ENCODE assay signal across 17 cellular contexts in the genomic region with DNA sequence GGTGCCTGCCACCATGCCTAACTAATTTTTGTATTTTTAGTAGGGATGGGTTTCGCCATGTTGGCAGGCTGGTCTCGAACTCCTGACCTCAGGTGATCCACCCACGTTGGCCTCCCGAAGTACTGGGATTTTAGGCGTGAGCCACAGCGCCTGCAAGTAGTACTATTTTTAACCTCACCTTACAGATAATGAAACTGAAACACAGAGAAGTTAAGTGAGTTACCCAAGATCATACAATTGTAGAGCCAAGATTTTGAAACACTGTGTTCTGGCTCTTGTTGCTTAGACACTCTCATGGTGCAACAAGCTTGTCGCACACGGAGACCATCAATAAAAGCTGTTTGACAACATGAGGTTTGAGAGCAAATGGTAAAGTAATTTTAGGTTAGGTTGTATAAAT.
A peak's percentile ranks its signal among the peaks of the same experiment; 100 is the strongest.
DNase-seq lines count a peak whose midpoint lies in the region; ATAC-seq and TF ChIP-seq lines count a peak whose summit lies in the region.
"Had no signal": no experiment of that assay in that cellular context is flagged by ENCODE, and none has a peak within 500 bp of the region (broad histone marks: within the 10 kb centered on the region; RNA-seq: fewer than 3 reads in every experiment).

No MANE protein-coding gene starts in this region.

- no peak overlapping the region for H2BK12ac ChIP-seq in mesenchymal stem cell (ENCODE audit: low read length in 2 of 2)

- H3K27ac Mint-ChIP-seq in activated CD4-positive, alpha-beta T cell treated with anti-CD3 and anti-CD28 coated beads, Interleukin-2, amount 10 ng/mL, durations not matched to agents 24 days and 14 days = no peak overlapping the region
- H3K27ac Mint-ChIP-seq in activated CD4-positive, alpha-beta T cell treated with anti-CD3 and anti-CD28 coated beads, Interleukin-2, amount 10 ng/mL, durations not matched to agents 7 days and 5 days = no peak overlapping the region
- H3K27ac Mint-ChIP-seq: activated naive CD8-positive, alpha-beta T cell treated with anti-CD3 and anti-CD28 coated beads, Interleukin-2, amount 10 ng/mL, durations not matched to agents 7 days and 5 days; CD8-positive, alpha-beta T cell had no signal

- no peak overlapping the region for H2BK15ac ChIP-seq in mesenchymal stem cell (ENCODE audit: low read depth, poor library complexity, severe bottlenecking)

- no peak overlapping the region for H2AK5ac ChIP-seq in mesenchymal stem cell (ENCODE audit: low read length, severe bottlenecking)

- H3K79me1 ChIP-seq in mesenchymal stem cell (replicated peaks; ENCODE audit: low read length, poor library complexity, severe bottlenecking) = no peaks in the 10 kb centered on the region

- H4K8ac ChIP-seq in mesenchymal stem cell (ENCODE audit: low read length) = no peak overlapping the region

- no peak overlapping the region for H3K4ac ChIP-seq in mesenchymal stem cell (ENCODE audit: low read depth in 1 of 2, low read length in 2 of 2)

- H3K27ac ChIP-seq in HEK293 (ENCODE audit: extremely low read depth, low read depth, low read length) = no peak overlapping the region
- H3K27ac ChIP-seq in mesenchymal stem cell (ENCODE audit: low read length, poor library complexity, severe bottlenecking) = no peak overlapping the region
- H3K27ac ChIP-seq in esophagus muscularis mucosa (replicated peaks in 1 of 4) = no peak overlapping the region
- H3K27ac ChIP-seq: parathyroid adenoma, VCaP had no signal

- intact Hi-C loops in activated CD4-positive, alpha-beta T cell treated with anti-CD3 and anti-CD28 coated beads, Interleukin-2, amount 10 ng/mL, durations not matched to agents 24 days and 14 days (cut with micrococcal nuclease) = no loop called here
- intact Hi-C loops in esophagus muscularis mucosa (cut with DNase I) = no loop called here

- H3K9me3 ChIP-seq in HEK293 (ENCODE audit: control insufficient read depth, insufficient read depth, low read depth, low read length) (no peaks in the 10 kb centered on the region; the same call in 1 of the 2 replicates), mesenchymal stem cell (ENCODE audit: control insufficient read depth, low read length) (peaks cover 35% of the 10 kb centered on the region), esophagus muscularis mucosa (peaks cover 0 to 14% (median 4%) of the 10 kb centered on the region in 4 donors)

- no peak overlapping the region for H3K14ac ChIP-seq in mesenchymal stem cell (ENCODE audit: low read length in 2 of 2)

- no peak overlapping the region for H3K9ac ChIP-seq in mesenchymal stem cell (ENCODE audit: low read length)
- H3K9ac ChIP-seq: parathyroid adenoma had no signal

- CTCF ChIA-PET in activated CD4-positive, alpha-beta T cell treated with anti-CD3 and anti-CD28 coated beads, Interleukin-2, amount 10 ng/mL, durations not matched to agents 7 days and 5 days (lab: Charles Lee) = no interaction called here
- CTCF ChIA-PET in HEK293 (lab: Yijun Ruan, JAX) = no interaction called here

- 93% methylated on average over 8 of the region's 8 CpGs for WGBS in mesenchymal stem cell
- WGBS in esophagus muscularis mucosa = 89% methylated on average over 8 of the region's 8 CpGs

- no peak overlapping the region for H4K91ac ChIP-seq in mesenchymal stem cell (ENCODE audit: low read length)

- H3K4me2 ChIP-seq in mesenchymal stem cell (ENCODE audit: low read length, poor library complexity, severe bottlenecking) = no peak overlapping the region

- TF ChIP-seq CTCF in HEK293 (tag by site-specific recombination; IDR thresholded peaks at IDR 0.05) (no peak), esophagus muscularis mucosa (IDR thresholded peaks at IDR 0.05) (no peak)

- no peak overlapping the region for H2BK120ac ChIP-seq in mesenchymal stem cell (ENCODE audit: low read depth, low read length)

- no peak overlapping the region for H2AFZ ChIP-seq in mesenchymal stem cell (ENCODE audit: low read depth, low read length)
- H2AFZ ChIP-seq: parathyroid adenoma had no signal

- H2BK5ac ChIP-seq in mesenchymal stem cell (ENCODE audit: low read depth, low read length, poor library complexity, severe bottlenecking) = no peak overlapping the region

- no peak overlapping the region for H3K4me3 ChIP-seq in HEK293 (ENCODE audit: low read depth, low read length)
- no peak overlapping the region for H3K4me3 ChIP-seq in mesenchymal stem cell (ENCODE audit: insufficient read depth in 1 of 2, low read depth in 1 of 2, low read length in 2 of 2)
- no peak overlapping the region for H3K4me3 ChIP-seq in esophagus muscularis mucosa

- H3K27me3 Mint-ChIP-seq in activated CD4-positive, alpha-beta T cell treated with anti-CD3 and anti-CD28 coated beads, Interleukin-2, amount 10 ng/mL, durations not matched to agents 24 days and 14 days = peaks cover 7% of the 10 kb centered on the region
- H3K27me3 Mint-ChIP-seq in activated CD4-positive, alpha-beta T cell treated with anti-CD3 and anti-CD28 coated beads, Interleukin-2, amount 10 ng/mL, durations not matched to agents 7 days and 5 days = no peaks in the 10 kb centered on the region
- H3K27me3 Mint-ChIP-seq: activated naive CD8-positive, alpha-beta T cell treated with anti-CD3 and anti-CD28 coated beads, Interleukin-2, amount 10 ng/mL, durations not matched to agents 7 days and 5 days had no signal

- no peaks in the 10 kb centered on the region for H3K4me1 Mint-ChIP-seq in activated CD4-positive, alpha-beta T cell treated with anti-CD3 and anti-CD28 coated beads, Interleukin-2, amount 10 ng/mL, durations not matched to agents 24 days and 14 days
- H3K4me1 Mint-ChIP-seq in activated CD4-positive, alpha-beta T cell treated with anti-CD3 and anti-CD28 coated beads, Interleukin-2, amount 10 ng/mL, durations not matched to agents 7 days and 5 days = peaks cover 5% of the 10 kb centered on the region

- POLR2A ChIA-PET in activated CD4-positive, alpha-beta T cell treated with anti-CD3 and anti-CD28 coated beads, Interleukin-2, amount 10 ng/mL, durations not matched to agents 7 days and 5 days (lab: Charles Lee) = no interaction called here
- POLR2A ChIA-PET in HEK293 (lab: Yijun Ruan, JAX) = no interaction called here

- no peak overlapping the region for H3K18ac ChIP-seq in mesenchymal stem cell (ENCODE audit: low read depth in 1 of 2, low read length in 2 of 2)

- H3K23ac ChIP-seq in mesenchymal stem cell (ENCODE audit: low read length in 2 of 2) = no peak overlapping the region

- H3K9me3 Mint-ChIP-seq in activated CD4-positive, alpha-beta T cell treated with anti-CD3 and anti-CD28 coated beads, Interleukin-2, amount 10 ng/mL, durations not matched to agents 24 days and 14 days = peaks cover 7% of the 10 kb centered on the region
- peaks cover 9% of the 10 kb centered on the region for H3K9me3 Mint-ChIP-seq in activated CD4-positive, alpha-beta T cell treated with anti-CD3 and anti-CD28 coated beads, Interleukin-2, amount 10 ng/mL, durations not matched to agents 7 days and 5 days

- no peak overlapping the region for H3K4me3 Mint-ChIP-seq in activated CD4-positive, alpha-beta T cell treated with anti-CD3 and anti-CD28 coated beads, Interleukin-2, amount 10 ng/mL, durations not matched to agents 24 days and 14 days
- no peak overlapping the region for H3K4me3 Mint-ChIP-seq in activated CD4-positive, alpha-beta T cell treated with anti-CD3 and anti-CD28 coated beads, Interleukin-2, amount 10 ng/mL, durations not matched to agents 7 days and 5 days
- H3K4me3 Mint-ChIP-seq: activated naive CD8-positive, alpha-beta T cell treated with anti-CD3 and anti-CD28 coated beads, Interleukin-2, amount 10 ng/mL, durations not matched to agents 7 days and 5 days; CD8-positive, alpha-beta T cell had no signal

- H3K36me3 ChIP-seq in HEK293 (ENCODE audit: control insufficient read depth in 2 of 2, insufficient read depth in 1 of 2, low read length in 2 of 2) = no peaks in the 10 kb centered on the region
- H3K36me3 ChIP-seq in mesenchymal stem cell (ENCODE audit: control insufficient read depth in 1 of 2, insufficient read depth in 2 of 2, low read depth in 1 of 2, low read length in 2 of 2) = no peaks in the 10 kb centered on the region
- H3K36me3 ChIP-seq in esophagus muscularis mucosa = no peaks in the 10 kb centered on the region

- DNase-seq in activated CD4-positive, alpha-beta T cell treated with anti-CD3 and anti-CD28 coated beads, Interleukin-2, amount 10 ng/mL, durations not matched to agents 24 days and 14 days = peak; percentile 56
- DNase-seq in activated CD4-positive, alpha-beta T cell treated with anti-CD3 and anti-CD28 coated beads, Interleukin-2, amount 10 ng/mL, durations not matched to agents 7 days and 5 days = no peak
- DNase-seq in mesenchymal stem cell (peak; percentile 57), esophagus muscularis mucosa (ENCODE audit: extremely low spot score) (no peak), NCI-H510A treated with DMSO at 0.1 percent for 48 hours (lab: John Stamatoyannopoulos, UW) (no peak)
- no peak for DNase-seq in stimulated activated CD4-positive, alpha-beta T cell treated with anti-CD3 and anti-CD28 coated beads, Interleukin-2, amount 100 ng/mL, for 24 hours
- DNase-seq: activated CD8-positive, alpha-beta memory T cell treated with anti-CD3 and anti-CD28 coated beads, Interleukin-2, amount 50 U/mL, for 48 hours; activated naive CD8-positive, alpha-beta T cell treated with anti-CD3 and anti-CD28 coated beads, Interleukin-2, amount 10 ng/mL, durations not matched to agents 7 days and 5 days; caudate nucleus; CD8-positive, alpha-beta T cell; NCI-H1048; NCI-H2171; OCI-M1 had no signal

- no peak for TF ChIP-seq EP300 in esophagus muscularis mucosa (IDR thresholded peaks at IDR 0.05)

- peak; percentile 35 for ATAC-seq in HG03469 (IDR thresholded peaks at IDR 0.05; ENCODE audit: unreplicated experiment)
- ATAC-seq: CD8-positive, alpha-beta T cell had no signal

- H3K27me3 ChIP-seq in mesenchymal stem cell (ENCODE audit: control insufficient read depth in 1 of 2, insufficient read depth in 1 of 2, low read length in 2 of 2) (no peaks in the 10 kb centered on the region), esophagus muscularis mucosa (no peaks in the 10 kb centered on the region)

- H3K36me3 Mint-ChIP-seq in activated CD4-positive, alpha-beta T cell treated with anti-CD3 and anti-CD28 coated beads, Interleukin-2, amount 10 ng/mL, durations not matched to agents 24 days and 14 days (ENCODE audit: low read depth) = peaks cover 2% of the 10 kb centered on the region
- peaks cover 2% of the 10 kb centered on the region for H3K36me3 Mint-ChIP-seq in activated CD4-positive, alpha-beta T cell treated with anti-CD3 and anti-CD28 coated beads, Interleukin-2, amount 10 ng/mL, durations not matched to agents 7 days and 5 days (ENCODE audit: low read depth)
- H3K36me3 Mint-ChIP-seq: CD8-positive, alpha-beta T cell had no signal

- H3K4me1 ChIP-seq in HEK293 (ENCODE audit: control insufficient read depth, insufficient read depth, low read length) (no peaks in the 10 kb centered on the region), mesenchymal stem cell (ENCODE audit: control insufficient read depth, insufficient read depth, low read depth, low read length) (no peaks in the 10 kb centered on the region), esophagus muscularis mucosa (no peaks in the 10 kb centered on the region)
- H3K4me1 ChIP-seq: parathyroid adenoma had no signal

- no peak for TF ChIP-seq POLR2A in esophagus muscularis mucosa (IDR thresholded peaks at IDR 0.05; ENCODE audit: low read depth)

TF ChIP-seq in HEK293, 187 proteins besides CTCF, POLR2A, EP300 and RAD21 (continues in another document):
- TF ChIP-seq ZNF747 (tag by site-specific recombination; IDR thresholded peaks at IDR 0.05) = no peak

Comparison
In these comparisons a context has a peak if more than half of its experiments do, and no peak if none do; other contexts are left out.
1. DNase-seq: peak in activated CD4-positive, alpha-beta T cell treated with anti-CD3 and anti-CD28 coated beads, Interleukin-2, amount 10 ng/mL, durations not matched to agents 24 days and 14 days (single experiment) and mesenchymal stem cell (single experiment); none in activated CD4-positive, alpha-beta T cell treated with anti-CD3 and anti-CD28 coated beads, Interleukin-2, amount 10 ng/mL, durations not matched to agents 7 days and 5 days (single experiment), esophagus muscularis mucosa (single experiment), NCI-H510A treated with DMSO at 0.1 percent for 48 hours (single experiment) and stimulated activated CD4-positive, alpha-beta T cell treated with anti-CD3 and anti-CD28 coated beads, Interleukin-2, amount 100 ng/mL, for 24 hours (0 of 2).